In the genomic region with DNA sequence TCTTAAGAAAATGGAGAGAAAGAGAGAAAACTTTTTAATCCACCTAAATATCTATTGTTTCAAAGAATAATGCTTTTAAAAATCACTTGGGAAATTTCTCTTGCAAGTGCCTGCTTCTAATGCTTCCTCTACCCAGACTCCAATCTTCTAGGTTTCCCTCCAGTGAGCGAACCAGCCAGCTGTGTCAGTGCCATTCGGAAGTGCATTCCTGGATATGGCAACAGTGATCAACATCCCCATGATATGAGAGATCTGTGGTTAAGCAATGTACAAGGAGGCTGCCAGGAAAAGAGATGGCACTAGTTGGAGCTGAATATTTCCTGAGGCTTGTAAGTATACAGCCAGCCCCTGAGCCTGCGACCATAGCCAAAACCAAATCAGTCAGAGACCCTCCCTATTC, we compare ENCODE assay signal across 18 cellular contexts. TPM values are rescaled to one million over a fixed set of nuclear protein-coding genes. Genes with fewer than 3 reads are reported as not detected.
"Had no signal": no experiment of that assay in that cellular context is flagged by ENCODE, and none has a peak within 500 bp of the region (broad histone marks: within the 10 kb centered on the region; RNA-seq: fewer than 3 reads in every experiment).

No MANE protein-coding gene starts in this region.

- H3K9me3 ChIP-seq: left lung, pancreas, stomach had no signal

- H3K36me3 Mint-ChIP-seq: activated naive CD4-positive, alpha-beta T cell treated with anti-CD3 and anti-CD28 coated beads, Interleukin-2, amount 50 U/mL, for 24 hours; immature natural killer cell; memory B cell had no signal

- ATAC-seq: effector memory CD8-positive, alpha-beta T cell; left lung; pancreas; T-helper 17 cell had no signal

- H3K27me3 ChIP-seq: brain microvascular endothelial cell, left lung, pancreas, stomach had no signal

- FAIRE-seq: pancreas, small intestine, urothelium cell line had no signal

- H3K27ac Mint-ChIP-seq: activated naive CD4-positive, alpha-beta T cell treated with anti-CD3 and anti-CD28 coated beads, Interleukin-2, amount 50 U/mL, for 24 hours; activated T-cell treated with anti-CD3 and anti-CD28 coated beads, Interleukin-2, amount 50 U/mL, for 24 hours; effector memory CD8-positive, alpha-beta T cell; immature natural killer cell; memory B cell; T-helper 17 cell had no signal

- H3K4me3 Mint-ChIP-seq: activated naive CD4-positive, alpha-beta T cell treated with anti-CD3 and anti-CD28 coated beads, Interleukin-2, amount 50 U/mL, for 24 hours; activated T-cell treated with anti-CD3 and anti-CD28 coated beads, Interleukin-2, amount 50 U/mL, for 24 hours; effector memory CD8-positive, alpha-beta T cell; immature natural killer cell; memory B cell; T-helper 17 cell had no signal

- H3K4me1 ChIP-seq: left lung, pancreas, stomach had no signal

- H3K27ac ChIP-seq: brain microvascular endothelial cell, epithelial cell of prostate, left lung, pancreas, stomach had no signal

- H3K9me3 Mint-ChIP-seq: activated naive CD4-positive, alpha-beta T cell treated with anti-CD3 and anti-CD28 coated beads, Interleukin-2, amount 50 U/mL, for 24 hours; activated T-cell treated with anti-CD3 and anti-CD28 coated beads, Interleukin-2, amount 50 U/mL, for 24 hours; effector memory CD8-positive, alpha-beta T cell; memory B cell had no signal

- H3K4me1 Mint-ChIP-seq: activated naive CD4-positive, alpha-beta T cell treated with anti-CD3 and anti-CD28 coated beads, Interleukin-2, amount 50 U/mL, for 24 hours; immature natural killer cell had no signal

- H3K4me3 ChIP-seq: left lung, pancreas, stomach had no signal

- H3K36me3 ChIP-seq: brain microvascular endothelial cell, left lung, pancreas, stomach had no signal

- DNase-seq: activated effector memory CD4-positive, alpha-beta T cell treated with Interleukin-2 at 50 U/mL for 16 hours; activated T-cell treated with anti-CD3 and anti-CD28 coated beads, Interleukin-2, amount 50 U/mL, for 24 hours; amygdala; brain microvascular endothelial cell; effector memory CD8-positive, alpha-beta T cell; glutamatergic neuron; immature natural killer cell; left lung; pancreas; retina; small intestine; stomach; T-helper 17 cell had no signal

RNA-seq across cellular contexts. Expression of a gene that starts 53.3 kb away (rescaled TPM):
- total RNA-seq: fibroblast of villous mesenchyme, T-helper 17 cell had no signal
